8 cellular contexts compared by ENCODE assay signal in genomic region chr2:162343824-162344616, GRCh38. TPM values are rescaled to one million over a fixed set of nuclear protein-coding genes. Genes with fewer than 3 reads are reported as not detected.
DNase-seq lines count a peak whose midpoint lies in the region; ATAC-seq, FAIRE-seq and TF ChIP-seq lines count a peak whose summit lies in the region.

Gene GCA (plus strand): TSS chr2:162344132. CDS start chr2:162344249, 117 bp downstream.

- H3K4me3 Mint-ChIP-seq in endothelial cell (ENCODE audit: unreplicated experiment), result peak within 1 kb of the TSS; percentile 97

- peak within 1 kb of the TSS; percentile 35 for H3K27ac ChIP-seq in OCI-LY3 (ENCODE audit: low read length)
- H3K27ac ChIP-seq in mesodermal cell (ENCODE audit: low read depth, low read length, severe bottlenecking), result peak within 1 kb of the TSS; percentile 68

- H3K4me2 ChIP-seq in OCI-LY3 (ENCODE audit: low read length), result peak within 1 kb of the TSS; percentile 77

- WGBS in mesodermal cell (ENCODE audit: insufficient coverage in 2 of 2), 2 experiments, result 0% methylated on average over 31 to 39 of the region's 57 CpGs

- no peaks in the 10 kb centered on the region for H3K27me3 ChIP-seq in OCI-LY3 (ENCODE audit: low read depth, low read length)

- no peaks in the 10 kb centered on the region for H3K36me3 ChIP-seq in OCI-LY3 (replicated peaks; ENCODE audit: low read depth, low read length)
- no peaks in the 10 kb centered on the region for H3K36me3 ChIP-seq in mesodermal cell (ENCODE audit: control insufficient read depth, insufficient read depth, low read length)

- FAIRE-seq in HTR-8/SVneo (lab: Jason Lieb, UNC), result peak; percentile 99

- H3K9me3 ChIP-seq in OCI-LY3 (ENCODE audit: insufficient read depth, low read length) (no peaks in the 10 kb centered on the region), mesodermal cell (ENCODE audit: control insufficient read depth, low read length) (no peaks in the 10 kb centered on the region)

- ATAC-seq in GM21367 (IDR thresholded peaks at IDR 0.05; ENCODE audit: unreplicated experiment), result peak; percentile 99

- H3K27me3 Mint-ChIP-seq in endothelial cell (ENCODE audit: unreplicated experiment), result no peaks in the 10 kb centered on the region

- no peaks in the 10 kb centered on the region for H3K9me3 Mint-ChIP-seq in endothelial cell (ENCODE audit: unreplicated experiment)

- peak within 1 kb of the TSS; percentile 96 for H2AFZ ChIP-seq in OCI-LY3 (ENCODE audit: low read depth, low read length)

- H3K79me2 ChIP-seq in OCI-LY3 (ENCODE audit: low read length), result 0 out of 2 replicates have a peak, but pooled peaks cover 4% of the 10 kb centered on the region

- no peaks in the 10 kb centered on the region for H3K36me3 Mint-ChIP-seq in endothelial cell (ENCODE audit: low read depth, unreplicated experiment)

- H3K4me1 ChIP-seq in OCI-LY3 (ENCODE audit: low read length) (peaks cover 10% of the 10 kb centered on the region), mesodermal cell (ENCODE audit: control insufficient read depth, insufficient read depth, low read length, poor library complexity, severe bottlenecking) (no peaks in the 10 kb centered on the region)

- peak within 1 kb of the TSS; percentile 89 for H3K27ac Mint-ChIP-seq in endothelial cell (ENCODE audit: unreplicated experiment)

- H4K20me1 ChIP-seq in OCI-LY3 (ENCODE audit: insufficient read depth, low read length), result no peaks in the 10 kb centered on the region

- no peak for TF ChIP-seq CTCF in OCI-LY3 (IDR thresholded peaks at IDR 0.05; ENCODE audit: low read depth, low read length)
- TF ChIP-seq CTCF in endothelial cell (IDR thresholded peaks at IDR 0.05; ENCODE audit: unreplicated experiment), result no peak

- peaks cover 32% of the 10 kb centered on the region for H3K4me1 Mint-ChIP-seq in endothelial cell (ENCODE audit: unreplicated experiment)

- H3K4me3 ChIP-seq in OCI-LY3 (ENCODE audit: low read length) (peak within 1 kb of the TSS; percentile 84), mesodermal cell (ENCODE audit: extremely low read depth, insufficient read depth, low read length, poor library complexity, severe bottlenecking) (peak within 1 kb of the TSS; percentile 62)

- DNase-seq in COLO829 (ENCODE audit: low spot score), result peak; percentile 91
- peak; percentile 94 for DNase-seq in HTR-8/SVneo (ENCODE audit: insufficient read length, low spot score)
- peak; percentile 96 for DNase-seq in activated T-cell treated with anti-CD3 and anti-CD28 coated beads for 1 hour (ENCODE audit: low read depth)
- DNase-seq in endothelial cell (ENCODE audit: low spot score), result peak; percentile 97
- peak; percentile 82 for DNase-seq in stimulated activated CD8-positive, alpha-beta memory T cell treated with anti-CD3 and anti-CD28 coated beads, Interleukin-15, amount 100 ng/mL, for 24 hours (ENCODE audit: low read depth)

- H3K9ac ChIP-seq in OCI-LY3 (ENCODE audit: low read length), result peak within 1 kb of the TSS; percentile 73

RNA-seq across cellular contexts. Expression of gene GCA, which starts in this region (rescaled TPM):
- 123 TPM for total RNA-seq in endothelial cell (ENCODE audit: unreplicated experiment)
- 16.1 TPM for polyA plus RNA-seq in mesodermal cell (2013, experiment 1 of 2)
- 14.4 TPM for polyA plus RNA-seq in mesodermal cell (2013, experiment 2 of 2)

Comparison
In these comparisons a context has a peak if more than half of its experiments do, and no peak if none do; other contexts are left out.
1. Peak in every context shown above with its lines: DNase-seq, ATAC-seq, H3K4me3 ChIP-seq and H3K27ac ChIP-seq.